Comparison of ENCODE assay signal across 8 cellular contexts in the genomic region with DNA sequence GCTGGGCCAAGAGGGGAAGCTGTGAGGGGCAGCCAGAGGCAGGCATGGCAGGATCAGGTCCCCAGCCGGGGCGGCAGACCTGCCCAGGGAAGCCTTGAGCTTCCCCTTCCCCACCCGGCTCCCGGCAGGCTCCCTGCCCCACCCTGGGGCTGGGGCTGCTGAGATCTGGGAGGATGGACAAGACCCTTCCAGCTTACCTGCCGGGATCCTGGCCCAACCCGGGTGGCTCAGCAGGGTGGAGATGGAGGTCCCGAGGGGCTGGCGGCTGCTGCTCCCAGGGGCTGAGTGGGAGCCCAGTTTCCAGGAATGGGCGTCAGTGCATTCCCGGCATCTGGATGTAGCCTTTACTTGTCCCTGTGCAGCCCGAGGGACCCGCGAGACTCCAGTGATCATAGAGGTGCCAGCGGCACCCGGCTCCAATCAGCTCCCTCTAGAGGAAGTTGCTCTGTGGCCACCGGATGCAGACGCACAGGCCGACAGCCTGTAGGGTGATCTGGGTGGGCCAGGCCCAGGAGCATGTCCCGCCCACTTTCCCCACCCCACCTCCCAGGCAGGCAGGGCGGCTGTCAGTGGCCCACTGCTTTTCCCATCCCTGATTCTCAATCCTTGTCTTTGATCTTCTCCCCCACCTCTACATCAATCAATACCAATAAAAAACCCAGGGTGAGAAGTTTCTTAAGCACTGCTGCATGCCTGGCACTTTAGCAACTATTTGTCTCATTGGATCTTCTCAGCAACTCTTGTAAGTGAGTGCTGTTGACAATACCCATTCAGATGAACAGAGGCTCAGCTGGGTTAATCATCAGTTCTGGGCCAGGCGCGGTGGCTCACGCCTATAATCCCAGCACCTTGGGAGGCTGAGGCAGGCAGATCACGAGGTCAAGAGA. TPM values are rescaled to one million over a fixed set of nuclear protein-coding genes. Genes with fewer than 3 reads are reported as not detected.
DNase-seq lines count a peak whose midpoint lies in the region; ATAC-seq and TF ChIP-seq lines count a peak whose summit lies in the region.

A gene (minus strand): TSS at position 449 of the 887 bp plus-strand sequence. CDS start 2,672 bp downstream, outside the sequence.

- DNase-seq in AML-193 (lab: John Stamatoyannopoulos, UW) (peak; percentile 89 to 91), NCI-H524 (lab: John Stamatoyannopoulos, UW) (peak; percentile 79 to 93), choroid plexus epithelial cell (ENCODE audit: low read depth) (peak; percentile 92)
- DNase-seq in activated CD4-positive, alpha-beta T cell treated with anti-CD3 and anti-CD28 coated beads for 36 hours: peak; percentile 92
- DNase-seq in stimulated activated CD4-positive, alpha-beta T cell treated with anti-CD3 and anti-CD28 coated beads, Interleukin-1b, Interleukin-23, amount 100 ng/mL, for 24 hours (ENCODE audit: low read depth in 4 of 4, low spot score in 1 of 4): peak; percentile 62 to 79 (median 75)

- intact Hi-C loops in activated CD4-positive, alpha-beta T cell treated with anti-CD3 and anti-CD28 coated beads for 36 hours (cut with DNase I, micrococcal nuclease): loop anchor here (1.0 to 10.0 kb wide), 8 partner anchors 9 to 1115 kb away; a partner anchor contains a TSS

- CTCF ChIA-PET in activated CD4-positive, alpha-beta T cell treated with anti-CD3 and anti-CD28 coated beads for 36 hours (lab: Charles Lee): interaction anchor here (0.6 to 2.2 kb wide), 13 partner anchors 8 to 238 kb away, joined by 3 to 11 read pairs (median 4); a partner anchor contains a TSS

- H3K4me3 Mint-ChIP-seq in activated CD4-positive, alpha-beta T cell treated with anti-CD3 and anti-CD28 coated beads for 36 hours: peak within 1 kb of the TSS; percentile 95

- no peaks in the 10 kb centered on the region for H3K27me3 Mint-ChIP-seq in activated CD4-positive, alpha-beta T cell treated with anti-CD3 and anti-CD28 coated beads for 36 hours

- POLR2A ChIA-PET in activated CD4-positive, alpha-beta T cell treated with anti-CD3 and anti-CD28 coated beads for 36 hours (lab: Charles Lee): interaction anchor here (0.6 to 1.3 kb wide), 4 partner anchors 9 to 303 kb away, joined by 3 to 13 read pairs (median 6); a partner anchor contains a TSS

- peak within 1 kb of the TSS; percentile 84 for H3K4me3 ChIP-seq in choroid plexus epithelial cell (ENCODE audit: low read depth, low read length)

- ATAC-seq in GM19043 (IDR thresholded peaks at IDR 0.05; ENCODE audit: low read depth, unreplicated experiment) (peak; percentile 90), HG03378 (IDR thresholded peaks at IDR 0.05; ENCODE audit: unreplicated experiment) (peak; percentile 74)
- peak; percentile 95 for ATAC-seq in activated CD4-positive, alpha-beta T cell treated with anti-CD3 and anti-CD28 coated beads for 36 hours

- H3K36me3 Mint-ChIP-seq in activated CD4-positive, alpha-beta T cell treated with anti-CD3 and anti-CD28 coated beads for 36 hours (ENCODE audit: low read depth): peaks cover 32% of the 10 kb centered on the region

- no peaks in the 10 kb centered on the region for H3K9me3 Mint-ChIP-seq in activated CD4-positive, alpha-beta T cell treated with anti-CD3 and anti-CD28 coated beads for 36 hours (ENCODE audit: low read depth)

- peak within 1 kb of the TSS; percentile 72 for H3K27ac ChIP-seq in layer of hippocampus (ENCODE audit: low read depth, low read length)

- no peaks in the 10 kb centered on the region for H3K27me3 ChIP-seq in layer of hippocampus (ENCODE audit: control insufficient read depth, insufficient read depth, low read length)

- H3K27ac Mint-ChIP-seq in activated CD4-positive, alpha-beta T cell treated with anti-CD3 and anti-CD28 coated beads for 36 hours: peak within 1 kb of the TSS; percentile 98

- H3K4me1 Mint-ChIP-seq in activated CD4-positive, alpha-beta T cell treated with anti-CD3 and anti-CD28 coated beads for 36 hours: peaks cover 31% of the 10 kb centered on the region

- peak; percentile 63 for TF ChIP-seq CTCF in choroid plexus epithelial cell (conservative IDR thresholded peaks at IDR 0.05; ENCODE audit: low read depth, low read length)

RNA-seq across cellular contexts. Expression of the gene that starts here (rescaled TPM):
- 10 to 100 TPM; 37.0 to 43.3 TPM for total RNA-seq in activated CD4-positive, alpha-beta T cell treated with anti-CD3 and anti-CD28 coated beads for 36 hours

Comparison
In these comparisons a context has a peak if more than half of its experiments do, and no peak if none do; other contexts are left out.
1. Peak in every context shown above with its lines: DNase-seq, ATAC-seq, H3K4me3 ChIP-seq and H3K27ac ChIP-seq.